In the genomic region with DNA sequence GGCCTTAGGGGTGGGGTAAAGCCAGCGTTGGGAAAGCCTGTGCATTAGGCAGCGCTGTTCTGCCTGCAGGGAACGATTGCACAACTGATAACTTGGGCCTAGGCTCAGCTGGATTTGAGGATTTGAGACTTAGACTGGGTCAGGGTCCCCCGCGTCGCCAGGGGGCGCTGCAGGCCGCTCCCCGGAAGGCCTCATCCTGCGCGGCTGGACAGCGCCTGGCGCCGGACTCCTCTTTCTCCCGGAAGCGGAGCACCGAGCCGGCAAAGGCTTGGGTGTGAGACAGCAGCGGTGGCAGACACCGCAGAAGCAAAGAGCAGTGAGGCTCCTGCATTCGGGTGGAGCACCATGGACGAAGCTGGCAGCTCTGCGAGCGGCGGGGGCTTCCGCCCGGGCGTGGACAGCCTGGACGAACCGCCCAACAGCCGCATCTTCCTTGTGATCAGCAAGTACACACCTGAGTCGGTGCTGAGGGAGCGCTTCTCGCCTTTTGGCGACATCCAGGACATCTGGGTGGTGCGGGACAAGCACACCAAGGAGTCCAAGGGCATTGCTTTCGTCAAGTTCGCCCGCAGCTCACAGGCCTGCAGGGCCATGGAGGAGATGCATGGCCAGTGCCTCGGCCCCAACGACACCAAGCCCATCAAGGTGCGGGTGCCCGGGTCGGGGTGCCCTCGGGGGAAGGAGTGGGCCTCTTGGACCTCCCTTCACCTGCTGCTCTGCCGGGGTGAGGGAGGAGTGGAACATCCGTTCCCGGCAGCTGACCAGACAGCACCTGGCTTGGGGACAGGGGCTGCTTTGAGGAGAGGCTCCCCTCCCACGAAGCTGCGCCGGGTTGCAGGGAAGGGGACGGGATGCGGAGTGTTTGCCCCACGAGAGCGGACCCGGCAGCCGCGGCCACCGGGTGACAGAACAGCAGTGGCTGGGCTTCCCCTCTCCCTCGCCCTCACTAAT, we compare ENCODE assay signal across 1 cellular context.
TF ChIP-seq lines count a peak whose summit lies in the region.

A gene with protein sequence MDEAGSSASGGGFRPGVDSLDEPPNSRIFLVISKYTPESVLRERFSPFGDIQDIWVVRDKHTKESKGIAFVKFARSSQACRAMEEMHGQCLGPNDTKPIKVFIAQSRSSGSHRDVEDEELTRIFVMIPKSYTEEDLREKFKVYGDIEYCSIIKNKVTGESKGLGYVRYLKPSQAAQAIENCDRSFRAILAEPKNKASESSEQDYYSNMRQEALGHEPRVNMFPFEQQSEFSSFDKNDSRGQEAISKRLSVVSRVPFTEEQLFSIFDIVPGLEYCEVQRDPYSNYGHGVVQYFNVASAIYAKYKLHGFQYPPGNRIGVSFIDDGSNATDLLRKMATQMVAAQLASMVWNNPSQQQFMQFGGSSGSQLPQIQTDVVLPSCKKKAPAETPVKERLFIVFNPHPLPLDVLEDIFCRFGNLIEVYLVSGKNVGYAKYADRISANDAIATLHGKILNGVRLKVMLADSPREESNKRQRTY (plus strand): TSS at position 236 of the 951 bp plus-strand sequence. CDS start 110 bp downstream, at position 346.

TF ChIP-seq in HepG2, 621 proteins besides CTCF, POLR2A, EP300 and RAD21 (continued from another document and continues in another):
- TF ChIP-seq, protein P1, sequence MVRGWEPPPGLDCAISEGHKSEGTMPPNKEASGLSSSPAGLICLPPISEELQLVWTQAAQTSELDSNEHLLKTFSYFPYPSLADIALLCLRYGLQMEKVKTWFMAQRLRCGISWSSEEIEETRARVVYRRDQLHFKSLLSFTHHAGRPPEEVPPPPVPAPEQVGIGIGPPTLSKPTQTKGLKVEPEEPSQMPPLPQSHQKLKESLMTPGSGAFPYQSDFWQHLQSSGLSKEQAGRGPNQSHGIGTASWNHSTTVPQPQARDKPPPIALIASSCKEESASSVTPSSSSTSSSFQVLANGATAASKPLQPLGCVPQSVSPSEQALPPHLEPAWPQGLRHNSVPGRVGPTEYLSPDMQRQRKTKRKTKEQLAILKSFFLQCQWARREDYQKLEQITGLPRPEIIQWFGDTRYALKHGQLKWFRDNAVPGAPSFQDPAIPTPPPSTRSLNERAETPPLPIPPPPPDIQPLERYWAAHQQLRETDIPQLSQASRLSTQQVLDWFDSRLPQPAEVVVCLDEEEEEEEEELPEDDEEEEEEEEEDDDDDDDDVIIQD (CRISPR knock-in tag; IDR thresholded peaks at IDR 0.05; ENCODE audit: low read depth), result peak; percentile 98
- no peak for TF ChIP-seq ATAD3A (CRISPR knock-in tag; IDR thresholded peaks at IDR 0.05)
- TF ChIP-seq ZFP1 (CRISPR knock-in tag; IDR thresholded peaks at IDR 0.05), result peak; percentile 64; the same call in 1 of the 2 replicates
- TF ChIP-seq DNMT3B (CRISPR knock-in tag; conservative IDR thresholded peaks at IDR 0.05), result peak; percentile 73; the same call in 1 of the 2 replicates
- TF ChIP-seq MTA3 (CRISPR knock-in tag; IDR thresholded peaks at IDR 0.05), result no peak
- peak; percentile 99 for TF ChIP-seq ETV5 (CRISPR knock-in tag; IDR thresholded peaks at IDR 0.05; ENCODE audit: borderline replicate concordance)
- peak; percentile 58; the same call in 1 of the 2 replicates for TF ChIP-seq CAMTA2 (CRISPR knock-in tag; IDR thresholded peaks at IDR 0.05; ENCODE audit: borderline replicate concordance)
- TF ChIP-seq ZNF263 (CRISPR knock-in tag; IDR thresholded peaks at IDR 0.05), result peak; percentile 100
- TF ChIP-seq, protein P2, sequence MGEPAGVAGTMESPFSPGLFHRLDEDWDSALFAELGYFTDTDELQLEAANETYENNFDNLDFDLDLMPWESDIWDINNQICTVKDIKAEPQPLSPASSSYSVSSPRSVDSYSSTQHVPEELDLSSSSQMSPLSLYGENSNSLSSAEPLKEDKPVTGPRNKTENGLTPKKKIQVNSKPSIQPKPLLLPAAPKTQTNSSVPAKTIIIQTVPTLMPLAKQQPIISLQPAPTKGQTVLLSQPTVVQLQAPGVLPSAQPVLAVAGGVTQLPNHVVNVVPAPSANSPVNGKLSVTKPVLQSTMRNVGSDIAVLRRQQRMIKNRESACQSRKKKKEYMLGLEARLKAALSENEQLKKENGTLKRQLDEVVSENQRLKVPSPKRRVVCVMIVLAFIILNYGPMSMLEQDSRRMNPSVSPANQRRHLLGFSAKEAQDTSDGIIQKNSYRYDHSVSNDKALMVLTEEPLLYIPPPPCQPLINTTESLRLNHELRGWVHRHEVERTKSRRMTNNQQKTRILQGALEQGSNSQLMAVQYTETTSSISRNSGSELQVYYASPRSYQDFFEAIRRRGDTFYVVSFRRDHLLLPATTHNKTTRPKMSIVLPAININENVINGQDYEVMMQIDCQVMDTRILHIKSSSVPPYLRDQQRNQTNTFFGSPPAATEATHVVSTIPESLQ (CRISPR knock-in tag; conservative IDR thresholded peaks at IDR 0.05), result 0 out of 2 replicates have a peak, but pooled peaks have one; percentile 9
- TF ChIP-seq SIX4 (CRISPR knock-in tag; IDR thresholded peaks at IDR 0.05), result peak; percentile 82
- TF ChIP-seq, protein P3, sequence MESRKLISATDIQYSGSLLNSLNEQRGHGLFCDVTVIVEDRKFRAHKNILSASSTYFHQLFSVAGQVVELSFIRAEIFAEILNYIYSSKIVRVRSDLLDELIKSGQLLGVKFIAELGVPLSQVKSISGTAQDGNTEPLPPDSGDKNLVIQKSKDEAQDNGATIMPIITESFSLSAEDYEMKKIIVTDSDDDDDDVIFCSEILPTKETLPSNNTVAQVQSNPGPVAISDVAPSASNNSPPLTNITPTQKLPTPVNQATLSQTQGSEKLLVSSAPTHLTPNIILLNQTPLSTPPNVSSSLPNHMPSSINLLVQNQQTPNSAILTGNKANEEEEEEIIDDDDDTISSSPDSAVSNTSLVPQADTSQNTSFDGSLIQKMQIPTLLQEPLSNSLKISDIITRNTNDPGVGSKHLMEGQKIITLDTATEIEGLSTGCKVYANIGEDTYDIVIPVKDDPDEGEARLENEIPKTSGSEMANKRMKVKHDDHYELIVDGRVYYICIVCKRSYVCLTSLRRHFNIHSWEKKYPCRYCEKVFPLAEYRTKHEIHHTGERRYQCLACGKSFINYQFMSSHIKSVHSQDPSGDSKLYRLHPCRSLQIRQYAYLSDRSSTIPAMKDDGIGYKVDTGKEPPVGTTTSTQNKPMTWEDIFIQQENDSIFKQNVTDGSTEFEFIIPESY (CRISPR knock-in tag; IDR thresholded peaks at IDR 0.05), result peak; percentile 80
- TF ChIP-seq DNMT1 (CRISPR knock-in tag; IDR thresholded peaks at IDR 0.05), result peak; percentile 73; the same call in 1 of the 2 replicates
- peak; percentile 83; the same call in 1 of the 2 replicates for TF ChIP-seq KLF13 (CRISPR knock-in tag; IDR thresholded peaks at IDR 0.05)
- TF ChIP-seq, protein P4, sequence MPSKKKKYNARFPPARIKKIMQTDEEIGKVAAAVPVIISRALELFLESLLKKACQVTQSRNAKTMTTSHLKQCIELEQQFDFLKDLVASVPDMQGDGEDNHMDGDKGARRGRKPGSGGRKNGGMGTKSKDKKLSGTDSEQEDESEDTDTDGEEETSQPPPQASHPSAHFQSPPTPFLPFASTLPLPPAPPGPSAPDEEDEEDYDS (CRISPR knock-in tag; IDR thresholded peaks at IDR 0.05), result peak; percentile 91
- TF ChIP-seq FOXP1 (IDR thresholded peaks at IDR 0.05), result no peak
- TF ChIP-seq FOXP1 (CRISPR knock-in tag; IDR thresholded peaks at IDR 0.05), result peak; percentile 42; the same call in 1 of the 2 replicates
- peak; percentile 96 for TF ChIP-seq SMAD3 (CRISPR knock-in tag; IDR thresholded peaks at IDR 0.05)
- TF ChIP-seq, protein P5, sequence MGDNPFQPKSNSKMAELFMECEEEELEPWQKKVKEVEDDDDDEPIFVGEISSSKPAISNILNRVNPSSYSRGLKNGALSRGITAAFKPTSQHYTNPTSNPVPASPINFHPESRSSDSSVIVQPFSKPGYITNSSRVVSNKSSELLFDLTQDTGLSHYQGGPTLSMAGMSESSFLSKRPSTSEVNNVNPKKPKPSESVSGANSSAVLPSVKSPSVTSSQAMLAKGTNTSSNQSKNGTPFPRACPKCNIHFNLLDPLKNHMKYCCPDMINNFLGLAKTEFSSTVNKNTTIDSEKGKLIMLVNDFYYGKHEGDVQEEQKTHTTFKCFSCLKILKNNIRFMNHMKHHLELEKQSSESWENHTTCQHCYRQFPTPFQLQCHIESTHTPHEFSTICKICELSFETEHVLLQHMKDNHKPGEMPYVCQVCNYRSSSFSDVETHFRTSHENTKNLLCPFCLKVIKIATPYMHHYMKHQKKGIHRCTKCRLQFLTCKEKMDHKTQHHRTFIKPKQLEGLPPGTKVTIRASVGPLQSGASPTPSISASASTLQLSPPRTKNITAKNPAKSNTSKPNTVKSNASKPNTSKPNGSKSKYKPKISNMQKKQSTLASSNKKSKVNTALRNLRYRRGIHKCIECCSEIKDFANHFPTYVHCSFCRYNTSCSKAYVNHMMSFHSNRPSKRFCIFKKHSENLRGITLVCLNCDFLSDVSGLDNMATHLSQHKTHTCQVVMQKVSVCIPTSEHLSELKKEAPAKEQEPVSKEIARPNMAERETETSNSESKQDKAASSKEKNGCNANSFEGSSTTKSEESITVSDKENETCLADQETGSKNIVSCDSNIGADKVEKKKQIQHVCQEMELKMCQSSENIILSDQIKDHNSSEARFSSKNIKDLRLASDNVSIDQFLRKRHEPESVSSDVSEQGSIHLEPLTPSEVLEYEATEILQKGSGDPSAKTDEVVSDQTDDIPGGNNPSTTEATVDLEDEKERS (CRISPR knock-in tag; IDR thresholded peaks at IDR 0.05), result peak; percentile 98
- peak; percentile 47; the same call in 1 of the 2 replicates for TF ChIP-seq ZNF746 (CRISPR knock-in tag; IDR thresholded peaks at IDR 0.05)
- TF ChIP-seq NAIF1 (CRISPR knock-in tag; IDR thresholded peaks at IDR 0.05; ENCODE audit: borderline replicate concordance), result no peak
- peak; percentile 93 for TF ChIP-seq ZSCAN9 (CRISPR knock-in tag; IDR thresholded peaks at IDR 0.05; ENCODE audit: borderline replicate concordance)
- peak; percentile 46; the same call in 1 of the 2 replicates for TF ChIP-seq ZNF629 (CRISPR knock-in tag; conservative IDR thresholded peaks at IDR 0.05)
- TF ChIP-seq GTF2F1 (IDR thresholded peaks at IDR 0.05; ENCODE audit: low read length), result 0 out of 2 replicates have a peak, but pooled peaks have one; percentile 40
- TF ChIP-seq FIP1L1 (IDR thresholded peaks at IDR 0.05; ENCODE audit: borderline replicate concordance, insufficient read depth, low read depth, low read length), result no peak; the same call in 1 of the 2 replicates
- TF ChIP-seq ZNF788 (CRISPR knock-in tag; IDR thresholded peaks at IDR 0.05; ENCODE audit: borderline replicate concordance), result peak; percentile 99
- TF ChIP-seq ZNF644 (CRISPR knock-in tag; IDR thresholded peaks at IDR 0.05; ENCODE audit: low read depth), result peak; percentile 96
- TF ChIP-seq, protein P6, sequence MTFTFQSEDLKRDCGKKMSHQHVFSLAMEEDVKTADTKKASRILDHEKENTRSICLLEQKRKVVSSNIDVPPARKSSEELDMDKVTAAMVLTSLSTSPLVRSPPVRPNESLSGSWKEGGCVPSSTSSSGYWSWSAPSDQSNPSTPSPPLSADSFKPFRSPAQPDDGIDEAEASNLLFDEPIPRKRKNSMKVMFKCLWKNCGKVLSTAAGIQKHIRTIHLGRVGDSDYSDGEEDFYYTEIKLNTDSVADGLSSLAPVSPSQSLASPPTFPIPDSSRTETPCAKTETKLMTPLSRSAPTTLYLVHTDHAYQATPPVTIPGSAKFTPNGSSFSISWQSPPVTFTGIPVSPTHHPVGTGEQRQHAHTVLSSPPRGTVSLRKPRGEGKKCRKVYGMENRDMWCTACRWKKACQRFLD (CRISPR knock-in tag; IDR thresholded peaks at IDR 0.05; ENCODE audit: borderline replicate concordance), result peak; percentile 92
- no peak for TF ChIP-seq ZNF160 (CRISPR knock-in tag; IDR thresholded peaks at IDR 0.05)
- TF ChIP-seq ZNF839 (CRISPR knock-in tag; IDR thresholded peaks at IDR 0.05; ENCODE audit: borderline replicate concordance), result peak; percentile 80; the same call in 1 of the 2 replicates
- TF ChIP-seq, protein P7, sequence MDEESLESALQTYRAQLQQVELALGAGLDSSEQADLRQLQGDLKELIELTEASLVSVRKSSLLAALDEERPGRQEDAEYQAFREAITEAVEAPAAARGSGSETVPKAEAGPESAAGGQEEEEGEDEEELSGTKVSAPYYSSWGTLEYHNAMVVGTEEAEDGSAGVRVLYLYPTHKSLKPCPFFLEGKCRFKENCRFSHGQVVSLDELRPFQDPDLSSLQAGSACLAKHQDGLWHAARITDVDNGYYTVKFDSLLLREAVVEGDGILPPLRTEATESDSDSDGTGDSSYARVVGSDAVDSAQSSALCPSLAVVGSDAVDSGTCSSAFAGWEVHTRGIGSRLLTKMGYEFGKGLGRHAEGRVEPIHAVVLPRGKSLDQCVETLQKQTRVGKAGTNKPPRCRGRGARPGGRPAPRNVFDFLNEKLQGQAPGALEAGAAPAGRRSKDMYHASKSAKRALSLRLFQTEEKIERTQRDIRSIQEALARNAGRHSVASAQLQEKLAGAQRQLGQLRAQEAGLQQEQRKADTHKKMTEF (CRISPR knock-in tag; IDR thresholded peaks at IDR 0.05), result peak; percentile 99
- TF ChIP-seq ZNF138 (CRISPR knock-in tag; IDR thresholded peaks at IDR 0.05; ENCODE audit: low read depth), result 0 out of 2 replicates have a peak, but pooled peaks have one; percentile 56
- TF ChIP-seq CBX5 (CRISPR knock-in tag; IDR thresholded peaks at IDR 0.05; ENCODE audit: borderline replicate concordance), result peak; percentile 98; the same call in 1 of the 2 replicates
- peak; percentile 82 for TF ChIP-seq ZNF546 (CRISPR knock-in tag; conservative IDR thresholded peaks at IDR 0.05)
- no peak for TF ChIP-seq NR2F1 (CRISPR knock-in tag; IDR thresholded peaks at IDR 0.05)
- TF ChIP-seq FOXK2 (IDR thresholded peaks at IDR 0.05), result no peak
- 0 out of 2 replicates have a peak, but pooled peaks have one; percentile 21 for TF ChIP-seq ZNF234 (CRISPR knock-in tag; conservative IDR thresholded peaks at IDR 0.05)
- no peak; the same call in 1 of the 2 replicates for TF ChIP-seq EHMT2 (IDR thresholded peaks at IDR 0.05; ENCODE audit: borderline replicate concordance, low read depth, low read length)
- TF ChIP-seq TCF7L2 (IDR thresholded peaks at IDR 0.05; ENCODE audit: low read depth, low read length), result no peak
